In the genomic region with DNA sequence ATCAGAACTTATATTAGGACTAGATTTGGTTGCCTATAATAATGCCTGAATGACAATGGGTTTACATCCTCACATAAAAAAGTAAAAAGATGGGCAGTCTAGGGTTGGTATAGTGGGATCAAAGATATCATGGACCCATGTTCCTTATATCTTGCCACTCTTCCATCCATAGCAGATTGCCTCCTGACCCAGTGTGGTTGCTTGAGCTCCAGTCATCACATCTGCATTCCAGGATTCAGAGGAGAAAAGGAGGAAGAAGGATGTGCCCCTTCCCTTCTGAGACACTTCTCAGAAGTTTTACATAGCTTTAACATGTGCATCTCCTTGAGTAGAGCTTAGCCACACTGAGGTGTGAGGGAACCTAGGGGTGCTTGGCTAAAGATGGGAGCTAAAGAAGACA, we compare ENCODE assay signal across 1 cellular context.
TF ChIP-seq lines count a peak whose summit lies in the region.

No MANE protein-coding gene starts in this region.

TF ChIP-seq in HEK293, 187 proteins besides CTCF, POLR2A, EP300 and RAD21 (continued from another document):
- TF ChIP-seq, protein P1, sequence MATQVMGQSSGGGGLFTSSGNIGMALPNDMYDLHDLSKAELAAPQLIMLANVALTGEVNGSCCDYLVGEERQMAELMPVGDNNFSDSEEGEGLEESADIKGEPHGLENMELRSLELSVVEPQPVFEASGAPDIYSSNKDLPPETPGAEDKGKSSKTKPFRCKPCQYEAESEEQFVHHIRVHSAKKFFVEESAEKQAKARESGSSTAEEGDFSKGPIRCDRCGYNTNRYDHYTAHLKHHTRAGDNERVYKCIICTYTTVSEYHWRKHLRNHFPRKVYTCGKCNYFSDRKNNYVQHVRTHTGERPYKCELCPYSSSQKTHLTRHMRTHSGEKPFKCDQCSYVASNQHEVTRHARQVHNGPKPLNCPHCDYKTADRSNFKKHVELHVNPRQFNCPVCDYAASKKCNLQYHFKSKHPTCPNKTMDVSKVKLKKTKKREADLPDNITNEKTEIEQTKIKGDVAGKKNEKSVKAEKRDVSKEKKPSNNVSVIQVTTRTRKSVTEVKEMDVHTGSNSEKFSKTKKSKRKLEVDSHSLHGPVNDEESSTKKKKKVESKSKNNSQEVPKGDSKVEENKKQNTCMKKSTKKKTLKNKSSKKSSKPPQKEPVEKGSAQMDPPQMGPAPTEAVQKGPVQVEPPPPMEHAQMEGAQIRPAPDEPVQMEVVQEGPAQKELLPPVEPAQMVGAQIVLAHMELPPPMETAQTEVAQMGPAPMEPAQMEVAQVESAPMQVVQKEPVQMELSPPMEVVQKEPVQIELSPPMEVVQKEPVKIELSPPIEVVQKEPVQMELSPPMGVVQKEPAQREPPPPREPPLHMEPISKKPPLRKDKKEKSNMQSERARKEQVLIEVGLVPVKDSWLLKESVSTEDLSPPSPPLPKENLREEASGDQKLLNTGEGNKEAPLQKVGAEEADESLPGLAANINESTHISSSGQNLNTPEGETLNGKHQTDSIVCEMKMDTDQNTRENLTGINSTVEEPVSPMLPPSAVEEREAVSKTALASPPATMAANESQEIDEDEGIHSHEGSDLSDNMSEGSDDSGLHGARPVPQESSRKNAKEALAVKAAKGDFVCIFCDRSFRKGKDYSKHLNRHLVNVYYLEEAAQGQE (tag by site-specific recombination; IDR thresholded peaks at IDR 0.05) = no peak
- TF ChIP-seq ZSCAN30 (tag by site-specific recombination; IDR thresholded peaks at IDR 0.05) (no peak), ZNF776 (tag by site-specific recombination; IDR thresholded peaks at IDR 0.05; ENCODE audit: borderline replicate concordance) (no peak), ZBTB20 (tag by site-specific recombination; IDR thresholded peaks at IDR 0.05) (no peak)
- TF ChIP-seq, protein P2, sequence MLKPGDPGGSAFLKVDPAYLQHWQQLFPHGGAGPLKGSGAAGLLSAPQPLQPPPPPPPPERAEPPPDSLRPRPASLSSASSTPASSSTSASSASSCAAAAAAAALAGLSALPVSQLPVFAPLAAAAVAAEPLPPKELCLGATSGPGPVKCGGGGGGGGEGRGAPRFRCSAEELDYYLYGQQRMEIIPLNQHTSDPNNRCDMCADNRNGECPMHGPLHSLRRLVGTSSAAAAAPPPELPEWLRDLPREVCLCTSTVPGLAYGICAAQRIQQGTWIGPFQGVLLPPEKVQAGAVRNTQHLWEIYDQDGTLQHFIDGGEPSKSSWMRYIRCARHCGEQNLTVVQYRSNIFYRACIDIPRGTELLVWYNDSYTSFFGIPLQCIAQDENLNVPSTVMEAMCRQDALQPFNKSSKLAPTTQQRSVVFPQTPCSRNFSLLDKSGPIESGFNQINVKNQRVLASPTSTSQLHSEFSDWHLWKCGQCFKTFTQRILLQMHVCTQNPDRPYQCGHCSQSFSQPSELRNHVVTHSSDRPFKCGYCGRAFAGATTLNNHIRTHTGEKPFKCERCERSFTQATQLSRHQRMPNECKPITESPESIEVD (tag by site-specific recombination; IDR thresholded peaks at IDR 0.05) = no peak
